1 cellular context compared by ENCODE assay signal in the genomic region with DNA sequence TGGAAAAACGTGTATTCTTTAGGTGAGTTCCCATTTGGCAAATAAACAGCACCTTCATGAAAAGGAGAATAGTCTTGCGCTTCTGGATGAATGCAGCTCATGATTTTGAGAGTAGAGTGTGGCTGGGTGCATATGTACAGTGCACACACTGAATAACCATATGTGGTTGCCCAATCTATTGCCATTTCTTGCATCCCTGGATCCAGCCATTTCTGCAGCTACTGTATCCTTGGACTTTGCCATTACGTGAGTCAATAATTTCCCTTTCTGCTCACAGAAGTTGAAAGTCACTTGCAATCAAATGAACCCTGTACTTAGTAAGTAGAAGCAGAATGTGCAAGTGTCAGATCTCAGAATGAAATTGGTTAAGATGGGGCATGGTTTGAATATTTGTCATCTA.
TF ChIP-seq lines count a peak whose summit lies in the region.

No MANE protein-coding gene starts in this region.

TF ChIP-seq in HepG2, 621 proteins besides CTCF, POLR2A, EP300 and RAD21 (continued from another document and continues in another):
- TF ChIP-seq, protein P1, sequence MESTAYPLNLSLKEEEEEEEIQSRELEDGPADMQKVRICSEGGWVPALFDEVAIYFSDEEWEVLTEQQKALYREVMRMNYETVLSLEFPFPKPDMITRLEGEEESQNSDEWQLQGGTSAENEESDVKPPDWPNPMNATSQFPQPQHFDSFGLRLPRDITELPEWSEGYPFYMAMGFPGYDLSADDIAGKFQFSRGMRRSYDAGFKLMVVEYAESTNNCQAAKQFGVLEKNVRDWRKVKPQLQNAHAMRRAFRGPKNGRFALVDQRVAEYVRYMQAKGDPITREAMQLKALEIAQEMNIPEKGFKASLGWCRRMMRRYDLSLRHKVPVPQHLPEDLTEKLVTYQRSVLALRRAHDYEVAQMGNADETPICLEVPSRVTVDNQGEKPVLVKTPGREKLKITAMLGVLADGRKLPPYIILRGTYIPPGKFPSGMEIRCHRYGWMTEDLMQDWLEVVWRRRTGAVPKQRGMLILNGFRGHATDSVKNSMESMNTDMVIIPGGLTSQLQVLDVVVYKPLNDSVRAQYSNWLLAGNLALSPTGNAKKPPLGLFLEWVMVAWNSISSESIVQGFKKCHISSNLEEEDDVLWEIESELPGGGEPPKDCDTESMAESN (CRISPR knock-in tag; conservative IDR thresholded peaks at IDR 0.05): no peak
- TF ChIP-seq ARNTL (CRISPR knock-in tag; IDR thresholded peaks at IDR 0.05) (no peak), ZNF558 (CRISPR knock-in tag; IDR thresholded peaks at IDR 0.05; ENCODE audit: borderline replicate concordance) (no peak), NRL (CRISPR knock-in tag; IDR thresholded peaks at IDR 0.05; ENCODE audit: borderline replicate concordance) (no peak), KLF12 (CRISPR knock-in tag; IDR thresholded peaks at IDR 0.05; ENCODE audit: borderline replicate concordance) (no peak), ZBTB21 (CRISPR knock-in tag; IDR thresholded peaks at IDR 0.05) (no peak), TBX2 (CRISPR knock-in tag; IDR thresholded peaks at IDR 0.05; ENCODE audit: borderline replicate concordance) (no peak), PHF5A (CRISPR knock-in tag; IDR thresholded peaks at IDR 0.05; ENCODE audit: low read depth, unreplicated experiment) (no peak), ZNF224 (CRISPR knock-in tag; IDR thresholded peaks at IDR 0.05) (no peak), ZNF775 (CRISPR knock-in tag; IDR thresholded peaks at IDR 0.05; ENCODE audit: borderline replicate concordance) (no peak), ZNF335 (CRISPR knock-in tag; IDR thresholded peaks at IDR 0.05) (no peak), ZNF354B (CRISPR knock-in tag; IDR thresholded peaks at IDR 0.05) (no peak), ZNF549 (CRISPR knock-in tag; IDR thresholded peaks at IDR 0.05) (no peak), PCBP1 (IDR thresholded peaks at IDR 0.05; ENCODE audit: borderline replicate concordance, low read depth, low read length) (no peak), ERF (CRISPR knock-in tag; IDR thresholded peaks at IDR 0.05) (no peak), ZMYM2 (CRISPR knock-in tag; IDR thresholded peaks at IDR 0.05) (no peak), ELF1 (CRISPR knock-in tag; IDR thresholded peaks at IDR 0.05) (0 out of 2 replicates have a peak, but pooled peaks have one; percentile 12), FOXP1 (IDR thresholded peaks at IDR 0.05) (no peak), FOXP1 (CRISPR knock-in tag; IDR thresholded peaks at IDR 0.05) (peak; percentile 37; the same call in 1 of the 2 replicates), ZNF101 (CRISPR knock-in tag; IDR thresholded peaks at IDR 0.05; ENCODE audit: borderline replicate concordance, low read depth) (no peak), XBP1 (CRISPR knock-in tag; IDR thresholded peaks at IDR 0.05) (no peak), CREB1 (IDR thresholded peaks at IDR 0.05) (no peak), CREB1 (CRISPR knock-in tag; IDR thresholded peaks at IDR 0.05) (no peak; the same call in 1 of the 2 replicates), ZC3H13 (CRISPR knock-in tag; IDR thresholded peaks at IDR 0.05) (no peak), HMG20A (CRISPR knock-in tag; IDR thresholded peaks at IDR 0.05; ENCODE audit: borderline replicate concordance) (peak; percentile 30; the same call in 1 of the 2 replicates), ZNF30 (CRISPR knock-in tag; IDR thresholded peaks at IDR 0.05) (no peak), ZNF839 (CRISPR knock-in tag; IDR thresholded peaks at IDR 0.05; ENCODE audit: borderline replicate concordance) (no peak), FOXK2 (IDR thresholded peaks at IDR 0.05) (no peak), CBFB (CRISPR knock-in tag; IDR thresholded peaks at IDR 0.05) (no peak), ZNF136 (CRISPR knock-in tag; IDR thresholded peaks at IDR 0.05; ENCODE audit: low read depth) (no peak), FOXJ3 (CRISPR knock-in tag; IDR thresholded peaks at IDR 0.05; ENCODE audit: borderline replicate concordance) (peak; percentile 41; the same call in 1 of the 2 replicates), FOSL2 (CRISPR knock-in tag; IDR thresholded peaks at IDR 0.05) (0 out of 2 replicates have a peak, but pooled peaks have one; percentile 32), ZNF749 (CRISPR knock-in tag; IDR thresholded peaks at IDR 0.05; ENCODE audit: borderline replicate concordance) (no peak)
- TF ChIP-seq, protein P2, sequence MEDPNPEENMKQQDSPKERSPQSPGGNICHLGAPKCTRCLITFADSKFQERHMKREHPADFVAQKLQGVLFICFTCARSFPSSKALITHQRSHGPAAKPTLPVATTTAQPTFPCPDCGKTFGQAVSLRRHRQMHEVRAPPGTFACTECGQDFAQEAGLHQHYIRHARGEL (CRISPR knock-in tag; IDR thresholded peaks at IDR 0.05): no peak
- TF ChIP-seq, protein P3, sequence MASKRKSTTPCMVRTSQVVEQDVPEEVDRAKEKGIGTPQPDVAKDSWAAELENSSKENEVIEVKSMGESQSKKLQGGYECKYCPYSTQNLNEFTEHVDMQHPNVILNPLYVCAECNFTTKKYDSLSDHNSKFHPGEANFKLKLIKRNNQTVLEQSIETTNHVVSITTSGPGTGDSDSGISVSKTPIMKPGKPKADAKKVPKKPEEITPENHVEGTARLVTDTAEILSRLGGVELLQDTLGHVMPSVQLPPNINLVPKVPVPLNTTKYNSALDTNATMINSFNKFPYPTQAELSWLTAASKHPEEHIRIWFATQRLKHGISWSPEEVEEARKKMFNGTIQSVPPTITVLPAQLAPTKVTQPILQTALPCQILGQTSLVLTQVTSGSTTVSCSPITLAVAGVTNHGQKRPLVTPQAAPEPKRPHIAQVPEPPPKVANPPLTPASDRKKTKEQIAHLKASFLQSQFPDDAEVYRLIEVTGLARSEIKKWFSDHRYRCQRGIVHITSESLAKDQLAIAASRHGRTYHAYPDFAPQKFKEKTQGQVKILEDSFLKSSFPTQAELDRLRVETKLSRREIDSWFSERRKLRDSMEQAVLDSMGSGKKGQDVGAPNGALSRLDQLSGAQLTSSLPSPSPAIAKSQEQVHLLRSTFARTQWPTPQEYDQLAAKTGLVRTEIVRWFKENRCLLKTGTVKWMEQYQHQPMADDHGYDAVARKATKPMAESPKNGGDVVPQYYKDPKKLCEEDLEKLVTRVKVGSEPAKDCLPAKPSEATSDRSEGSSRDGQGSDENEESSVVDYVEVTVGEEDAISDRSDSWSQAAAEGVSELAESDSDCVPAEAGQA (IDR thresholded peaks at IDR 0.05; ENCODE audit: low read depth): no peak
- TF ChIP-seq, protein P3 (CRISPR knock-in tag; IDR thresholded peaks at IDR 0.05; ENCODE audit: borderline replicate concordance): no peak
- TF ChIP-seq, protein P4, sequence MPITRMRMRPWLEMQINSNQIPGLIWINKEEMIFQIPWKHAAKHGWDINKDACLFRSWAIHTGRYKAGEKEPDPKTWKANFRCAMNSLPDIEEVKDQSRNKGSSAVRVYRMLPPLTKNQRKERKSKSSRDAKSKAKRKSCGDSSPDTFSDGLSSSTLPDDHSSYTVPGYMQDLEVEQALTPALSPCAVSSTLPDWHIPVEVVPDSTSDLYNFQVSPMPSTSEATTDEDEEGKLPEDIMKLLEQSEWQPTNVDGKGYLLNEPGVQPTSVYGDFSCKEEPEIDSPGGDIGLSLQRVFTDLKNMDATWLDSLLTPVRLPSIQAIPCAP (CRISPR knock-in tag; IDR thresholded peaks at IDR 0.05; ENCODE audit: low read depth): no peak
- TF ChIP-seq, protein P5, sequence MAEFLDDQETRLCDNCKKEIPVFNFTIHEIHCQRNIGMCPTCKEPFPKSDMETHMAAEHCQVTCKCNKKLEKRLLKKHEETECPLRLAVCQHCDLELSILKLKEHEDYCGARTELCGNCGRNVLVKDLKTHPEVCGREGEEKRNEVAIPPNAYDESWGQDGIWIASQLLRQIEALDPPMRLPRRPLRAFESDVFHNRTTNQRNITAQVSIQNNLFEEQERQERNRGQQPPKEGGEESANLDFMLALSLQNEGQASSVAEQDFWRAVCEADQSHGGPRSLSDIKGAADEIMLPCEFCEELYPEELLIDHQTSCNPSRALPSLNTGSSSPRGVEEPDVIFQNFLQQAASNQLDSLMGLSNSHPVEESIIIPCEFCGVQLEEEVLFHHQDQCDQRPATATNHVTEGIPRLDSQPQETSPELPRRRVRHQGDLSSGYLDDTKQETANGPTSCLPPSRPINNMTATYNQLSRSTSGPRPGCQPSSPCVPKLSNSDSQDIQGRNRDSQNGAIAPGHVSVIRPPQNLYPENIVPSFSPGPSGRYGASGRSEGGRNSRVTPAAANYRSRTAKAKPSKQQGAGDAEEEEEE (CRISPR knock-in tag; IDR thresholded peaks at IDR 0.05; ENCODE audit: borderline replicate concordance): no peak
- TF ChIP-seq, protein P6, sequence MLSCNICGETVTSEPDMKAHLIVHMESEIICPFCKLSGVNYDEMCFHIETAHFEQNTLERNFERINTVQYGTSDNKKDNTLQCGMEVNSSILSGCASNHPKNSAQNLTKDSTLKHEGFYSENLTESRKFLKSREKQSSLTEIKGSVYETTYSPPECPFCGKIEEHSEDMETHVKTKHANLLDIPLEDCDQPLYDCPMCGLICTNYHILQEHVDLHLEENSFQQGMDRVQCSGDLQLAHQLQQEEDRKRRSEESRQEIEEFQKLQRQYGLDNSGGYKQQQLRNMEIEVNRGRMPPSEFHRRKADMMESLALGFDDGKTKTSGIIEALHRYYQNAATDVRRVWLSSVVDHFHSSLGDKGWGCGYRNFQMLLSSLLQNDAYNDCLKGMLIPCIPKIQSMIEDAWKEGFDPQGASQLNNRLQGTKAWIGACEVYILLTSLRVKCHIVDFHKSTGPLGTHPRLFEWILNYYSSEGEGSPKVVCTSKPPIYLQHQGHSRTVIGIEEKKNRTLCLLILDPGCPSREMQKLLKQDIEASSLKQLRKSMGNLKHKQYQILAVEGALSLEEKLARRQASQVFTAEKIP (CRISPR knock-in tag; IDR thresholded peaks at IDR 0.05; ENCODE audit: borderline replicate concordance): no peak
- TF ChIP-seq, protein P7, sequence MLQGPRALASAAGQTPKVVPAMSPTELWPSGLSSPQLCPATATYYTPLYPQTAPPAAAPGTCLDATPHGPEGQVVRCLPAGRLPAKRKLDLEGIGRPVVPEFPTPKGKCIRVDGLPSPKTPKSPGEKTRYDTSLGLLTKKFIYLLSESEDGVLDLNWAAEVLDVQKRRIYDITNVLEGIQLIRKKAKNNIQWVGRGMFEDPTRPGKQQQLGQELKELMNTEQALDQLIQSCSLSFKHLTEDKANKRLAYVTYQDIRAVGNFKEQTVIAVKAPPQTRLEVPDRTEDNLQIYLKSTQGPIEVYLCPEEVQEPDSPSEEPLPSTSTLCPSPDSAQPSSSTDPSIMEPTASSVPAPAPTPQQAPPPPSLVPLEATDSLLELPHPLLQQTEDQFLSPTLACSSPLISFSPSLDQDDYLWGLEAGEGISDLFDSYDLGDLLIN (CRISPR knock-in tag; IDR thresholded peaks at IDR 0.05; ENCODE audit: borderline replicate concordance): no peak
- TF ChIP-seq, protein P8, sequence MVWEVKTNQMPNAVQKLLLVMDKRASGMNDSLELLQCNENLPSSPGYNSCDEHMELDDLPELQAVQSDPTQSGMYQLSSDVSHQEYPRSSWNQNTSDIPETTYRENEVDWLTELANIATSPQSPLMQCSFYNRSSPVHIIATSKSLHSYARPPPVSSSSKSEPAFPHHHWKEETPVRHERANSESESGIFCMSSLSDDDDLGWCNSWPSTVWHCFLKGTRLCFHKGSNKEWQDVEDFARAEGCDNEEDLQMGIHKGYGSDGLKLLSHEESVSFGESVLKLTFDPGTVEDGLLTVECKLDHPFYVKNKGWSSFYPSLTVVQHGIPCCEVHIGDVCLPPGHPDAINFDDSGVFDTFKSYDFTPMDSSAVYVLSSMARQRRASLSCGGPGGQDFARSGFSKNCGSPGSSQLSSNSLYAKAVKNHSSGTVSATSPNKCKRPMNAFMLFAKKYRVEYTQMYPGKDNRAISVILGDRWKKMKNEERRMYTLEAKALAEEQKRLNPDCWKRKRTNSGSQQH (CRISPR knock-in tag; IDR thresholded peaks at IDR 0.05; ENCODE audit: low read depth): no peak
- TF ChIP-seq, protein P9, sequence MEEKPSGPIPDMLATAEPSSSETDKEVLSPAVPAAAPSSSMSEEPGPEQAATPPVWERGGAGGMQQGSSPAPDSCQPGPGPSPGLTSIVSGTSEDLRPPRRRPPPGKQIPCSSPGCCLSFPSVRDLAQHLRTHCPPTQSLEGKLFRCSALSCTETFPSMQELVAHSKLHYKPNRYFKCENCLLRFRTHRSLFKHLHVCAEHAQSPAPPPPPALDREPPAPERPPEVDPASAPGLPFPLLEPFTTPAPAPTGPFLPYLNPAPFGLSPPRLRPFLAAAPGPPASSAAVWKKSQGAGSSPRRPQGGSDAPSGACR (CRISPR knock-in tag; IDR thresholded peaks at IDR 0.05): no peak
- TF ChIP-seq, protein P10, sequence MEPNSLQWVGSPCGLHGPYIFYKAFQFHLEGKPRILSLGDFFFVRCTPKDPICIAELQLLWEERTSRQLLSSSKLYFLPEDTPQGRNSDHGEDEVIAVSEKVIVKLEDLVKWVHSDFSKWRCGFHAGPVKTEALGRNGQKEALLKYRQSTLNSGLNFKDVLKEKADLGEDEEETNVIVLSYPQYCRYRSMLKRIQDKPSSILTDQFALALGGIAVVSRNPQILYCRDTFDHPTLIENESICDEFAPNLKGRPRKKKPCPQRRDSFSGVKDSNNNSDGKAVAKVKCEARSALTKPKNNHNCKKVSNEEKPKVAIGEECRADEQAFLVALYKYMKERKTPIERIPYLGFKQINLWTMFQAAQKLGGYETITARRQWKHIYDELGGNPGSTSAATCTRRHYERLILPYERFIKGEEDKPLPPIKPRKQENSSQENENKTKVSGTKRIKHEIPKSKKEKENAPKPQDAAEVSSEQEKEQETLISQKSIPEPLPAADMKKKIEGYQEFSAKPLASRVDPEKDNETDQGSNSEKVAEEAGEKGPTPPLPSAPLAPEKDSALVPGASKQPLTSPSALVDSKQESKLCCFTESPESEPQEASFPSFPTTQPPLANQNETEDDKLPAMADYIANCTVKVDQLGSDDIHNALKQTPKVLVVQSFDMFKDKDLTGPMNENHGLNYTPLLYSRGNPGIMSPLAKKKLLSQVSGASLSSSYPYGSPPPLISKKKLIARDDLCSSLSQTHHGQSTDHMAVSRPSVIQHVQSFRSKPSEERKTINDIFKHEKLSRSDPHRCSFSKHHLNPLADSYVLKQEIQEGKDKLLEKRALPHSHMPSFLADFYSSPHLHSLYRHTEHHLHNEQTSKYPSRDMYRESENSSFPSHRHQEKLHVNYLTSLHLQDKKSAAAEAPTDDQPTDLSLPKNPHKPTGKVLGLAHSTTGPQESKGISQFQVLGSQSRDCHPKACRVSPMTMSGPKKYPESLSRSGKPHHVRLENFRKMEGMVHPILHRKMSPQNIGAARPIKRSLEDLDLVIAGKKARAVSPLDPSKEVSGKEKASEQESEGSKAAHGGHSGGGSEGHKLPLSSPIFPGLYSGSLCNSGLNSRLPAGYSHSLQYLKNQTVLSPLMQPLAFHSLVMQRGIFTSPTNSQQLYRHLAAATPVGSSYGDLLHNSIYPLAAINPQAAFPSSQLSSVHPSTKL (CRISPR knock-in tag; IDR thresholded peaks at IDR 0.05): peak; percentile 72
